Comparison of ENCODE assay signal across 18 cellular contexts in genomic region chr5:79992891-79993290, GRCh38.
"Had no signal": no experiment of that assay in that cellular context is flagged by ENCODE, and none has a peak within 500 bp of the region (broad histone marks: within the 10 kb centered on the region; RNA-seq: fewer than 3 reads in every experiment).

No MANE protein-coding gene starts in this region.

- H3K27ac ChIP-seq: dorsolateral prefrontal cortex, esophagus muscularis mucosa, heart right ventricle, left ventricle myocardium inferior, psoas muscle, right lobe of liver, spleen, suprapubic skin, upper lobe of left lung had no signal

- H3K4me3 ChIP-seq: esophagus muscularis mucosa, heart right ventricle, left ventricle myocardium inferior, psoas muscle, right lobe of liver, spleen, suprapubic skin, upper lobe of left lung had no signal

- DNase-seq: activated CD4-positive, CD25-positive, alpha-beta regulatory T cell treated with anti-CD3 and anti-CD28 coated beads, Interleukin-2, amount 50 U/mL, for 72 hours; activated naive CD4-positive, alpha-beta T cell treated with anti-CD3 and anti-CD28 coated beads, Interleukin-2, amount 10 ng/mL, durations not matched to agents 7 days and 5 days; anterior cingulate cortex; dorsolateral prefrontal cortex; foreskin melanocyte; heart right ventricle; kidney; left ventricle myocardium inferior; natural killer cell; occipital lobe; psoas muscle; right lobe of liver; spleen; stimulated activated CD4-positive, alpha-beta T cell treated with anti-CD3 and anti-CD28 coated beads, Interleukin-2, amount 100 ng/mL, for 24 hours; stimulated activated naive CD4-positive, alpha-beta T cell; upper lobe of left lung had no signal

- H3K27me3 ChIP-seq: dorsolateral prefrontal cortex, esophagus muscularis mucosa, heart right ventricle, right lobe of liver, spleen, upper lobe of left lung had no signal

- ATAC-seq: heart right ventricle, natural killer cell, psoas muscle, right lobe of liver had no signal

- H3K9me3 ChIP-seq: esophagus muscularis mucosa, heart right ventricle, left ventricle myocardium inferior, psoas muscle, right lobe of liver, spleen, suprapubic skin, upper lobe of left lung had no signal
